In genomic region chr2:105330681-105331375, GRCh38 we compare ENCODE assay signal across 10 cellular contexts. TPM values are rescaled to one million over a fixed set of nuclear protein-coding genes. Genes with fewer than 3 reads are reported as not detected.
DNase-seq lines count a peak whose midpoint lies in the region; ATAC-seq and TF ChIP-seq lines count a peak whose summit lies in the region.
"Had no signal": no experiment of that assay in that cellular context is flagged by ENCODE, and none has a peak within 500 bp of the region (broad histone marks: within the 10 kb centered on the region; RNA-seq: fewer than 3 reads in every experiment).

No MANE protein-coding gene starts in this region.

- H3K27ac Mint-ChIP-seq in GM23338, result no peak overlapping the region
- H3K27ac Mint-ChIP-seq in activated CD8-positive, alpha-beta T cell treated with anti-CD3 and anti-CD28 coated beads, Interleukin-2, amount 10 ng/mL, durations not matched to agents 7 days and 5 days, result peak overlapping the region; percentile 76

- H3K79me2 ChIP-seq in GM23338 (replicated peaks; ENCODE audit: insufficient read depth) (peaks cover 33% of the 10 kb centered on the region), mesendoderm (ENCODE audit: control insufficient read depth, insufficient read depth, low read length) (peaks cover 11% of the 10 kb centered on the region)

- TF ChIP-seq CTCF in GM23338 (conservative IDR thresholded peaks at IDR 0.05; ENCODE audit: low read depth in 2 of 2) (no peak), RWPE1 (conservative IDR thresholded peaks at IDR 0.05; ENCODE audit: low read depth) (no peak)

- no peak overlapping the region for H4K8ac ChIP-seq in mesendoderm (ENCODE audit: low read depth, low read length)

- no peaks in the 10 kb centered on the region for H3K9me3 Mint-ChIP-seq in GM23338
- H3K9me3 Mint-ChIP-seq in activated CD8-positive, alpha-beta T cell treated with anti-CD3 and anti-CD28 coated beads, Interleukin-2, amount 10 ng/mL, durations not matched to agents 7 days and 5 days (ENCODE audit: insufficient read depth), result no peaks in the 10 kb centered on the region

- peaks cover 10% of the 10 kb centered on the region for H3K79me1 ChIP-seq in mesendoderm (ENCODE audit: low read length)

- no peak overlapping the region for H2BK120ac ChIP-seq in mesendoderm (ENCODE audit: low read depth, low read length)

- H3K27me3 Mint-ChIP-seq in GM23338 (ENCODE audit: insufficient read depth, low read depth, poor library complexity), result peaks cover 10% of the 10 kb centered on the region
- H3K27me3 Mint-ChIP-seq in activated CD8-positive, alpha-beta T cell treated with anti-CD3 and anti-CD28 coated beads, Interleukin-2, amount 10 ng/mL, durations not matched to agents 7 days and 5 days (ENCODE audit: low read depth), result no peaks in the 10 kb centered on the region

- H4K5ac ChIP-seq in mesendoderm (ENCODE audit: low read length), result no peak overlapping the region

- H3F3A ChIP-seq in GM23338 (replicated peaks; ENCODE audit: low read depth), result no peaks in the 10 kb centered on the region

- no peak overlapping the region for H2BK15ac ChIP-seq in mesendoderm (replicated peaks; ENCODE audit: low read depth)

- H3K27ac ChIP-seq in GM23338 (ENCODE audit: low read depth) (no peak overlapping the region), mesendoderm (ENCODE audit: low read depth, low read length) (no peak overlapping the region), RWPE1 (no peak overlapping the region)

- no peak overlapping the region for H3K18ac ChIP-seq in mesendoderm (ENCODE audit: low read length)

- no peak overlapping the region for H3K4me3 ChIP-seq in GM23338
- H3K4me3 ChIP-seq in mesendoderm (ENCODE audit: low read length), result no peak overlapping the region

- no CpG with 5 or more reads among the region's 4 CpGs for WGBS in mesendoderm (ENCODE audit: extremely low coverage, insufficient coverage, low lambda C conversion rate)

- H3K9me2 ChIP-seq in GM23338 (ENCODE audit: insufficient read depth), result no peaks in the 10 kb centered on the region

- H3K36me3 ChIP-seq in GM23338 (ENCODE audit: insufficient read depth), result no peaks in the 10 kb centered on the region
- no peaks in the 10 kb centered on the region for H3K36me3 ChIP-seq in mesendoderm (ENCODE audit: control insufficient read depth, insufficient read depth, low read length)
- H3K36me3 ChIP-seq: neutrophil had no signal

- H3K4me3 Mint-ChIP-seq in GM23338, result peak overlapping the region; percentile 81
- peak overlapping the region; percentile 85 for H3K4me3 Mint-ChIP-seq in activated CD8-positive, alpha-beta T cell treated with anti-CD3 and anti-CD28 coated beads, Interleukin-2, amount 10 ng/mL, durations not matched to agents 7 days and 5 days

- no peak overlapping the region for H3K9ac ChIP-seq in mesendoderm (ENCODE audit: low read length)

- POLR2A ChIA-PET in activated CD8-positive, alpha-beta T cell treated with anti-CD3 and anti-CD28 coated beads, Interleukin-2, amount 10 ng/mL, durations not matched to agents 7 days and 5 days (lab: Charles Lee), result no interaction called here
- POLR2A ChIA-PET in RWPE1 (lab: Yijun Ruan, JAX; ENCODE audit: low non-redundant PET), result no interaction called here

- H3K27me3 ChIP-seq in GM23338 (ENCODE audit: insufficient read depth) (peaks cover 14% of the 10 kb centered on the region), mesendoderm (ENCODE audit: insufficient read depth, low read length, poor library complexity) (no peaks in the 10 kb centered on the region)
- H3K27me3 ChIP-seq: neutrophil had no signal

- H2AFZ ChIP-seq in GM23338, result no peak overlapping the region

- peak overlapping the region; percentile 75 for H3K56ac ChIP-seq in mesendoderm (ENCODE audit: low read length)

- H2AK5ac ChIP-seq in mesendoderm (ENCODE audit: low read length), result no peak overlapping the region

- H3K36me3 Mint-ChIP-seq in GM23338 (ENCODE audit: low read depth), result no peaks in the 10 kb centered on the region
- H3K36me3 Mint-ChIP-seq in activated CD8-positive, alpha-beta T cell treated with anti-CD3 and anti-CD28 coated beads, Interleukin-2, amount 10 ng/mL, durations not matched to agents 7 days and 5 days (ENCODE audit: low read depth), result peaks cover 6% of the 10 kb centered on the region

- H2BK5ac ChIP-seq in mesendoderm (ENCODE audit: low read length), result no peak overlapping the region

- no peaks in the 10 kb centered on the region for H4K20me1 ChIP-seq in GM23338 (replicated peaks; ENCODE audit: insufficient read depth)

- peak overlapping the region; percentile 88; the same call in 1 of the 2 replicates for H3K4me2 ChIP-seq in GM23338
- H3K4me2 ChIP-seq in mesendoderm (ENCODE audit: low read length), result no peak overlapping the region

- DNase-seq in ACHN, result peak; percentile 22
- no peak for DNase-seq in GM23338 (ENCODE audit: low spot score)
- no peak for DNase-seq in activated CD8-positive, alpha-beta T cell treated with anti-CD3 and anti-CD28 coated beads, Interleukin-2, amount 10 ng/mL, durations not matched to agents 7 days and 5 days
- DNase-seq in mesendoderm, result peak; percentile 16
- no peak for DNase-seq in glomerular visceral epithelial cell (ENCODE audit: extremely low spot score)
- no peak for DNase-seq in T1000 (lab: John Stamatoyannopoulos, UW)
- DNase-seq in NCI-H1105 (lab: John Stamatoyannopoulos, UW), result no peak
- no peak for DNase-seq in RWPE1 (ENCODE audit: low spot score)
- DNase-seq: NCI-H748 treated with DMSO at 0.1 percent for 48 hours had no signal

- H3K4me1 ChIP-seq in GM23338 (ENCODE audit: insufficient read depth) (peaks cover 5% of the 10 kb centered on the region; the same call in 1 of the 2 replicates), mesendoderm (ENCODE audit: control insufficient read depth, low read depth, low read length) (no peaks in the 10 kb centered on the region)

- no peak overlapping the region for H3K4ac ChIP-seq in mesendoderm (ENCODE audit: low read depth, low read length)

- peaks cover 13% of the 10 kb centered on the region for H3K4me1 Mint-ChIP-seq in GM23338
- peaks cover 45% of the 10 kb centered on the region for H3K4me1 Mint-ChIP-seq in activated CD8-positive, alpha-beta T cell treated with anti-CD3 and anti-CD28 coated beads, Interleukin-2, amount 10 ng/mL, durations not matched to agents 7 days and 5 days (ENCODE audit: low read depth)

- no peak for ATAC-seq in GM23338
- ATAC-seq in activated CD8-positive, alpha-beta T cell treated with anti-CD3 and anti-CD28 coated beads, Interleukin-2, amount 10 ng/mL, durations not matched to agents 7 days and 5 days, result no peak

- in situ Hi-C loops in ACHN (cut with HindIII; ENCODE audit: low pct_ligation_motif_present, low pct_unique_long_range_greater_than_20kb, low sequenced_read_pairs), result no loop called here

- CTCF ChIA-PET in activated CD8-positive, alpha-beta T cell treated with anti-CD3 and anti-CD28 coated beads, Interleukin-2, amount 10 ng/mL, durations not matched to agents 7 days and 5 days (lab: Charles Lee), result interaction anchor here (1.1 to 4.4 kb wide), 3 partner anchors 14 to 43 kb away, joined by 4 to 13 read pairs (median 5); no protein-coding TSS in a partner anchor
- CTCF ChIA-PET in RWPE1 (lab: Yijun Ruan, JAX), result interaction anchor here (0.5 to 0.6 kb wide), 2 partner anchors 65 to 128 kb away, joined by 3 read pairs; no protein-coding TSS in a partner anchor

- no peak overlapping the region for H3K23ac ChIP-seq in mesendoderm (ENCODE audit: low read length)

TF ChIP-seq in GM23338, 12 proteins besides CTCF, POLR2A, EP300 and RAD21 (continues in another document):
- no peak for TF ChIP-seq ETS1 (IDR thresholded peaks at IDR 0.05)
- TF ChIP-seq JUNB (IDR thresholded peaks at IDR 0.05; ENCODE audit: unreplicated experiment), result no peak
- TF ChIP-seq EZH2phosphoT487 (IDR thresholded peaks at IDR 0.05; ENCODE audit: unreplicated experiment), result no peak
- no peak for TF ChIP-seq CREB1 (CRISPR knock-in tag; IDR thresholded peaks at IDR 0.05; ENCODE audit: low read depth)
- TF ChIP-seq ZNF331 (CRISPR knock-in tag; IDR thresholded peaks at IDR 0.05; ENCODE audit: low read depth), result no peak
- TF ChIP-seq STAT1 (IDR thresholded peaks at IDR 0.05; ENCODE audit: unreplicated experiment), result no peak

RNA-seq across cellular contexts. Expression of gene TGFBRAP1, which starts 1.3 kb away (rescaled TPM):
- total RNA-seq in GM23338 (2014; rRNA removed; shearing (Covaris generic)), result 21.2 and 23.5 TPM in 2 replicates
- polyA plus RNA-seq in GM23338 (2016; fragmentation: Nextera tagmentation; extraction: Ambion mirVana), result 6.3 and 8.2 TPM in 2 replicates
- 10 to 100 TPM; 16.4 to 16.6 TPM for total RNA-seq in activated CD8-positive, alpha-beta T cell treated with anti-CD3 and anti-CD28 coated beads, Interleukin-2, amount 10 ng/mL, durations not matched to agents 7 days and 5 days
- 11.9 TPM for polyA plus RNA-seq in mesendoderm (2013, experiment 1 of 2)
- polyA plus RNA-seq in mesendoderm (2013, experiment 2 of 2), result 12.3 TPM

RNA-seq across cellular contexts. Expression of gene C2orf49, which starts 6.5 kb away (rescaled TPM):
- total RNA-seq in GM23338 (2014; rRNA removed; shearing (Covaris generic)), result 19.6 and 26.0 TPM in 2 replicates
- 33.8 and 34.7 TPM in 2 replicates for polyA plus RNA-seq in GM23338 (2016; fragmentation: Nextera tagmentation; extraction: Ambion mirVana)
- 10 to 100 TPM; 19.6 to 19.8 TPM for total RNA-seq in activated CD8-positive, alpha-beta T cell treated with anti-CD3 and anti-CD28 coated beads, Interleukin-2, amount 10 ng/mL, durations not matched to agents 7 days and 5 days
- polyA plus RNA-seq in mesendoderm (2013, experiment 1 of 2), result 16.4 TPM
- 15.7 TPM for polyA plus RNA-seq in mesendoderm (2013, experiment 2 of 2)

Comparison
In these comparisons a context has a peak if more than half of its experiments do, and no peak if none do; other contexts are left out.
1. DNase-seq: peak in ACHN (single experiment) and mesendoderm (single experiment); none in GM23338 (single experiment), activated CD8-positive, alpha-beta T cell treated with anti-CD3 and anti-CD28 coated beads, Interleukin-2, amount 10 ng/mL, durations not matched to agents 7 days and 5 days (single experiment), glomerular visceral epithelial cell (single experiment), T1000 (single experiment), NCI-H1105 (single experiment) and RWPE1 (single experiment).